In the genomic region with DNA sequence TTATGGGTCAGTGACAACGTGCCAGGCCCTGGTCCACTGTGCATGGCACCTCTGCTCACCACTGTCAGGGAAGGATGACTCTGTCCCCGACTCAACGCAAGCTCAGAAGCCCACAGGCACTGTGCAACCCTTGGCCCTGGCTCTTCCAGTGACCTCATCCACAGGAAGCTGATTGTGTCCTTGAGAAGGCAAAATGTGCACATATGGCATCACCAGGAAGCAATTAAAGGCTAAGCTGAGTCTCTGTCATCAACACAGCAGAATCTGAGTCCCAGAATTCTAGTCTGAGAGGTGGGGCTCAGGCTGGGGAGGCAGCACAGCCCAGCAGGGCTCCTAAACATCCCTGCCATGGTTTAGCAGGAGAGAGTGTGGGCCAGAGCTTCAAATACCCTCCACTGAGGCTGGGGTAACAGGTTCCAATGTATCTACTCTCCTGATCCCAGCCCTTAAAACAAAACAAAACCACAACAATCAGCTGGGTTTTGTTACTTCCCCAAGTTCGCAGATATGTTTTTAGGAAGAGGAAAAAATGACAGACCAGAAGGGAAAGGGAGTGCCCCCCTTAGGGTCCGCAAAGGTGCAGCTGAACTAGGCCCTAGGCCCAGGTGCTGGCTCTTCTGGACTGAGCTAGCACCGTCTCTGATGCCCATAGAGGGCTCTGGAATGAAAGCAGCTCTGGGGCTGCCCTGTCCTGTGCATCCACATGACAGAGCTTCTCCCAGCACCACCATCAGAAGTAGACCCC, we compare ENCODE assay signal across 12 cellular contexts. TPM values are rescaled to one million over a fixed set of nuclear protein-coding genes. Genes with fewer than 3 reads are reported as not detected.
DNase-seq lines count a peak whose midpoint lies in the region; ATAC-seq, FAIRE-seq and TF ChIP-seq lines count a peak whose summit lies in the region.
"Had no signal": no experiment of that assay in that cellular context is flagged by ENCODE, and none has a peak within 500 bp of the region (broad histone marks: within the 10 kb centered on the region; RNA-seq: fewer than 3 reads in every experiment).

No MANE protein-coding gene starts in this region.

- no peaks in the 10 kb centered on the region for H3K36me3 ChIP-seq in A673 (ENCODE audit: insufficient read depth, low read length, poor library complexity, severe bottlenecking)
- H3K36me3 ChIP-seq in GM23338 (ENCODE audit: insufficient read depth) = no peaks in the 10 kb centered on the region
- no peaks in the 10 kb centered on the region for H3K36me3 ChIP-seq in kidney (ENCODE audit: control insufficient read depth in 1 of 2, insufficient read depth in 2 of 2, low read length in 2 of 2)
- H3K36me3 ChIP-seq: stomach had no signal

- H3K9me2 ChIP-seq in GM23338 (ENCODE audit: insufficient read depth) = 0 out of 2 replicates have a peak, but pooled peaks cover 7% of the 10 kb centered on the region

- intact Hi-C loops in A673 (cut with micrococcal nuclease; ENCODE audit: unreplicated experiment) = no loop called here
- intact Hi-C loops in kidney (cut with DNase I) = no loop called here

- no peaks in the 10 kb centered on the region for H3K9me3 ChIP-seq in A673 (ENCODE audit: low read depth, low read length, poor library complexity, severe bottlenecking)
- H3K9me3 ChIP-seq in kidney (ENCODE audit: control insufficient read depth in 1 of 2, low read length in 2 of 2) = no peaks in the 10 kb centered on the region
- H3K9me3 ChIP-seq: stomach had no signal

- DNase-seq in A673 (ENCODE audit: low spot score) (peak; percentile 85), Daoy (ENCODE audit: low read depth) (peak; percentile 80), NCI-H82 treated with DMSO at 0.1 percent for 48 hours (lab: John Stamatoyannopoulos, UW; ENCODE audit: unreplicated experiment) (peak; percentile 49), fibroblast of villous mesenchyme (ENCODE audit: low read depth) (peak; percentile 2), GDM1 (lab: John Stamatoyannopoulos, UW) (no peak), GM23338 (ENCODE audit: low spot score) (no peak), kidney (no peak)
- DNase-seq: stomach had no signal

- peaks cover 5% of the 10 kb centered on the region for H3K36me3 Mint-ChIP-seq in GM23338 (ENCODE audit: low read depth)
- H3K36me3 Mint-ChIP-seq: activated CD4-positive, alpha-beta memory T cell treated with anti-CD3 and anti-CD28 coated beads for 36 hours had no signal

- H3K4me3 Mint-ChIP-seq in GM23338 = no peak overlapping the region
- H3K4me3 Mint-ChIP-seq: activated CD4-positive, alpha-beta memory T cell treated with anti-CD3 and anti-CD28 coated beads for 36 hours had no signal

- no peak for FAIRE-seq in kidney (lab: Jason Lieb, UNC)
- FAIRE-seq: islet of Langerhans had no signal

- POLR2A ChIA-PET in A673 (lab: Charles Lee; ENCODE audit: low non-redundant PET) = interaction anchor here (0.7 kb wide), 1 partner anchor 143 kb away, joined by 3 read pairs; no protein-coding TSS in a partner anchor

- H3K9ac ChIP-seq in kidney (ENCODE audit: low read length in 2 of 2) = no peak overlapping the region

- no peak overlapping the region for H2AFZ ChIP-seq in GM23338

- no peak overlapping the region for H3K27ac Mint-ChIP-seq in GM23338
- H3K27ac Mint-ChIP-seq: activated CD4-positive, alpha-beta memory T cell treated with anti-CD3 and anti-CD28 coated beads for 36 hours had no signal

- CTCF ChIA-PET in A673 (lab: Charles Lee) = interaction anchor here (0.6 kb wide), 1 partner anchor 10 kb away, joined by 5 read pairs; no protein-coding TSS in a partner anchor

- H3K4me1 ChIP-seq in A673 (ENCODE audit: insufficient read depth, low read length, poor library complexity, severe bottlenecking) (peaks cover 9% of the 10 kb centered on the region), GM23338 (ENCODE audit: insufficient read depth) (peaks cover 11% of the 10 kb centered on the region), kidney (ENCODE audit: control insufficient read depth in 1 of 2, insufficient read depth in 1 of 2, low read depth in 1 of 2, low read length in 2 of 2) (no peaks in the 10 kb centered on the region)
- H3K4me1 ChIP-seq: stomach had no signal

- peaks cover 11% of the 10 kb centered on the region for H3K27me3 Mint-ChIP-seq in GM23338 (ENCODE audit: insufficient read depth, low read depth, poor library complexity)

- no peak overlapping the region for H3K4me3 ChIP-seq in A673 (ENCODE audit: low read depth, low read length, poor library complexity, severe bottlenecking)
- no peak overlapping the region for H3K4me3 ChIP-seq in fibroblast of villous mesenchyme (ENCODE audit: low read depth, low read length)
- no peak overlapping the region for H3K4me3 ChIP-seq in GM23338
- H3K4me3 ChIP-seq in kidney (ENCODE audit: low read length in 2 of 2) = no peak overlapping the region
- H3K4me3 ChIP-seq: stomach had no signal

- ATAC-seq in GM23338 = no peak
- no peak for ATAC-seq in HG02884 (IDR thresholded peaks at IDR 0.05; ENCODE audit: unreplicated experiment)

- H3K27me3 ChIP-seq in A673 (replicated peaks; ENCODE audit: insufficient read depth, low read depth, low read length, poor library complexity) (no peaks in the 10 kb centered on the region), GM23338 (ENCODE audit: insufficient read depth) (no peaks in the 10 kb centered on the region)

- no peaks in the 10 kb centered on the region for H3K79me2 ChIP-seq in GM23338 (replicated peaks; ENCODE audit: insufficient read depth)

- peaks cover 12% of the 10 kb centered on the region for H3K4me1 Mint-ChIP-seq in GM23338

- H3K4me2 ChIP-seq in GM23338 = no peak overlapping the region

- H3K27ac ChIP-seq in A673 (ENCODE audit: low read depth, low read length, poor library complexity, severe bottlenecking) (peak overlapping the region; percentile 50), GM23338 (ENCODE audit: low read depth) (no peak overlapping the region), kidney (ENCODE audit: low read depth in 2 of 2, low read length in 2 of 2) (no peak overlapping the region)
- H3K27ac ChIP-seq: HL-60, stomach had no signal

- H3K9me3 Mint-ChIP-seq in GM23338 = peaks cover 8% of the 10 kb centered on the region
- H3K9me3 Mint-ChIP-seq: activated CD4-positive, alpha-beta memory T cell treated with anti-CD3 and anti-CD28 coated beads for 36 hours had no signal

- BruUV-seq in A673 (replicated peaks; lab: Mats Ljungman, UMichigan) = no TSS peak

- no peaks in the 10 kb centered on the region for H3F3A ChIP-seq in GM23338 (replicated peaks; ENCODE audit: low read depth)

- no peak for TF ChIP-seq CTCF in A673 (conservative IDR thresholded peaks at IDR 0.05; ENCODE audit: low read depth, low read length)
- no peak for TF ChIP-seq CTCF in fibroblast of villous mesenchyme (IDR thresholded peaks at IDR 0.05; ENCODE audit: insufficient read depth, low read depth, low read length)
- no peak for TF ChIP-seq CTCF in GM23338 (conservative IDR thresholded peaks at IDR 0.05; ENCODE audit: low read depth in 2 of 2)
- TF ChIP-seq CTCF in kidney (IDR thresholded peaks at IDR 0.05; ENCODE audit: borderline replicate concordance, extremely low read depth, insufficient read depth) = no peak

- H4K20me1 ChIP-seq in GM23338 (replicated peaks; ENCODE audit: insufficient read depth) = no peaks in the 10 kb centered on the region

TF ChIP-seq in GM23338, 12 proteins besides CTCF, POLR2A, EP300 and RAD21 (continues in another document):
- TF ChIP-seq, protein P1, sequence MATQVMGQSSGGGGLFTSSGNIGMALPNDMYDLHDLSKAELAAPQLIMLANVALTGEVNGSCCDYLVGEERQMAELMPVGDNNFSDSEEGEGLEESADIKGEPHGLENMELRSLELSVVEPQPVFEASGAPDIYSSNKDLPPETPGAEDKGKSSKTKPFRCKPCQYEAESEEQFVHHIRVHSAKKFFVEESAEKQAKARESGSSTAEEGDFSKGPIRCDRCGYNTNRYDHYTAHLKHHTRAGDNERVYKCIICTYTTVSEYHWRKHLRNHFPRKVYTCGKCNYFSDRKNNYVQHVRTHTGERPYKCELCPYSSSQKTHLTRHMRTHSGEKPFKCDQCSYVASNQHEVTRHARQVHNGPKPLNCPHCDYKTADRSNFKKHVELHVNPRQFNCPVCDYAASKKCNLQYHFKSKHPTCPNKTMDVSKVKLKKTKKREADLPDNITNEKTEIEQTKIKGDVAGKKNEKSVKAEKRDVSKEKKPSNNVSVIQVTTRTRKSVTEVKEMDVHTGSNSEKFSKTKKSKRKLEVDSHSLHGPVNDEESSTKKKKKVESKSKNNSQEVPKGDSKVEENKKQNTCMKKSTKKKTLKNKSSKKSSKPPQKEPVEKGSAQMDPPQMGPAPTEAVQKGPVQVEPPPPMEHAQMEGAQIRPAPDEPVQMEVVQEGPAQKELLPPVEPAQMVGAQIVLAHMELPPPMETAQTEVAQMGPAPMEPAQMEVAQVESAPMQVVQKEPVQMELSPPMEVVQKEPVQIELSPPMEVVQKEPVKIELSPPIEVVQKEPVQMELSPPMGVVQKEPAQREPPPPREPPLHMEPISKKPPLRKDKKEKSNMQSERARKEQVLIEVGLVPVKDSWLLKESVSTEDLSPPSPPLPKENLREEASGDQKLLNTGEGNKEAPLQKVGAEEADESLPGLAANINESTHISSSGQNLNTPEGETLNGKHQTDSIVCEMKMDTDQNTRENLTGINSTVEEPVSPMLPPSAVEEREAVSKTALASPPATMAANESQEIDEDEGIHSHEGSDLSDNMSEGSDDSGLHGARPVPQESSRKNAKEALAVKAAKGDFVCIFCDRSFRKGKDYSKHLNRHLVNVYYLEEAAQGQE (IDR thresholded peaks at IDR 0.05; ENCODE audit: unreplicated experiment) = no peak
- no peak for TF ChIP-seq ZNF331 (CRISPR knock-in tag; IDR thresholded peaks at IDR 0.05; ENCODE audit: low read depth)
- TF ChIP-seq STAT1 (IDR thresholded peaks at IDR 0.05; ENCODE audit: unreplicated experiment) = no peak
- TF ChIP-seq ZNF114 (CRISPR knock-in tag; IDR thresholded peaks at IDR 0.05) = no peak

RNA-seq across cellular contexts. Expression of a gene that starts 33.5 kb away (rescaled TPM):
- 5.1 and 8.0 TPM in 2 replicates for total RNA-seq in A673 (2021)
- total RNA-seq in Daoy (2014; rRNA removed; shearing (Covaris generic)) = 5.3 and 7.7 TPM in 2 replicates
- 0.64 and 1.3 TPM in 2 replicates for total RNA-seq in fibroblast of villous mesenchyme
- total RNA-seq in GM23338 (2014; rRNA removed; shearing (Covaris generic)) = 9.9 and 11.1 TPM in 2 replicates
- 2.9 TPM in 2 replicates for polyA plus RNA-seq in GM23338 (2016; fragmentation: Nextera tagmentation; extraction: Ambion mirVana)
- total RNA-seq in kidney = 5.7 TPM
- polyA plus RNA-seq in kidney (ENCODE audit: insufficient read depth, low read depth, low replicate concordance) = 3.7 TPM

Comparison
In these comparisons a context has a peak if more than half of its experiments do, and no peak if none do; other contexts are left out.
1. DNase-seq: peak in A673 (single experiment), Daoy (single experiment), NCI-H82 treated with DMSO at 0.1 percent for 48 hours (single experiment) and fibroblast of villous mesenchyme (single experiment); none in GDM1 (single experiment), GM23338 (single experiment) and kidney (single experiment).